In genomic region chr13:33838567-33839131, GRCh38 we compare ENCODE assay signal across 1 cellular context.
TF ChIP-seq lines count a peak whose summit lies in the region.

No MANE protein-coding gene starts in this region.

TF ChIP-seq in SK-N-SH, 30 proteins besides CTCF, POLR2A, EP300 and RAD21 (continued from another document):
- no peak for TF ChIP-seq NRF1 (IDR thresholded peaks at IDR 0.05; ENCODE audit: low read depth, low read length)
- no peak for TF ChIP-seq RXRA (IDR thresholded peaks at IDR 0.05; ENCODE audit: borderline replicate concordance, low read depth)
- no peak for TF ChIP-seq IRF3 (IDR thresholded peaks at IDR 0.05; ENCODE audit: low read depth, low read length)
TF ChIP-seq in SK-N-SH: peak in this region for 0.
